4 cellular contexts compared by ENCODE assay signal in the genomic region with DNA sequence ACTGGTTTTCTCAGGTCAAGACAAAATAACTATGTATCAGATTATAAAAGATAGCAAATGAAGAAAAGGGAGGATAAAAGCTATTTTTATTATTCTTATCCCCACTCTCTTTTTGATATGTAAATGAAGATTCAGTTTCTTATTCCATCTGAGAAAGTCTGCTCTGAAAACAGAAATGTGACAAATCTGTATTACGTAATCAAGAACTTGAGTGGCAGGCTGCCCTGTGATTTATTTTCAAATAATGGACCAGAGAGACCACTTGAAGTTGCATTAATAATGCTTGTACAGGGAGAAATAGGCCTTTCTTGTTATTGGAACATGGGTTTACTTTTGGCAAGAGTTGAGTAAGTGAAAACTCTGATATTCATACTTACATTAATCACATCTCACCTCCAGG.
A peak's percentile ranks its signal among the peaks of the same experiment; 100 is the strongest.
TF ChIP-seq lines count a peak whose summit lies in the region.

No MANE protein-coding gene starts in this region.

TF ChIP-seq in SK-N-SH treated with all-trans-retinoic acid at 6 μM for 48 hours, 23 proteins besides CTCF, POLR2A, EP300 and RAD21:
- TF ChIP-seq CSDC2 (CRISPR knock-in tag; IDR thresholded peaks at IDR 0.05) (no peak), PPARA (CRISPR knock-in tag; IDR thresholded peaks at IDR 0.05; ENCODE audit: borderline replicate concordance) (no peak), ZNF70 (CRISPR knock-in tag; IDR thresholded peaks at IDR 0.05) (peak; percentile 84), ESRRG (CRISPR knock-in tag; IDR thresholded peaks at IDR 0.05) (no peak), ZNF565 (CRISPR knock-in tag; conservative IDR thresholded peaks at IDR 0.05; ENCODE audit: low read depth) (no peak), TOX (CRISPR knock-in tag; IDR thresholded peaks at IDR 0.05; ENCODE audit: borderline replicate concordance) (no peak)
- TF ChIP-seq, protein P1, sequence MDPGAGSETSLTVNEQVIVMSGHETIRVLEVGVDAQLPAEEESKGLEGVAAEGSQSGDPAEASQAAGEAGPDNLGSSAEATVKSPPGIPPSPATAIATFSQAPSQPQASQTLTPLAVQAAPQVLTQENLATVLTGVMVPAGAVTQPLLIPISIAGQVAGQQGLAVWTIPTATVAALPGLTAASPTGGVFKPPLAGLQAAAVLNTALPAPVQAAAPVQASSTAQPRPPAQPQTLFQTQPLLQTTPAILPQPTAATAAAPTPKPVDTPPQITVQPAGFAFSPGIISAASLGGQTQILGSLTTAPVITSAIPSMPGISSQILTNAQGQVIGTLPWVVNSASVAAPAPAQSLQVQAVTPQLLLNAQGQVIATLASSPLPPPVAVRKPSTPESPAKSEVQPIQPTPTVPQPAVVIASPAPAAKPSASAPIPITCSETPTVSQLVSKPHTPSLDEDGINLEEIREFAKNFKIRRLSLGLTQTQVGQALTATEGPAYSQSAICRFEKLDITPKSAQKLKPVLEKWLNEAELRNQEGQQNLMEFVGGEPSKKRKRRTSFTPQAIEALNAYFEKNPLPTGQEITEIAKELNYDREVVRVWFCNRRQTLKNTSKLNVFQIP (CRISPR knock-in tag; IDR thresholded peaks at IDR 0.05; ENCODE audit: borderline replicate concordance, low read depth), result no peak

TF ChIP-seq in SK-N-SH, 30 proteins besides CTCF, POLR2A, EP300 and RAD21:
- TF ChIP-seq, protein P2, sequence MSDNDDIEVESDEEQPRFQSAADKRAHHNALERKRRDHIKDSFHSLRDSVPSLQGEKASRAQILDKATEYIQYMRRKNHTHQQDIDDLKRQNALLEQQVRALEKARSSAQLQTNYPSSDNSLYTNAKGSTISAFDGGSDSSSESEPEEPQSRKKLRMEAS (IDR thresholded peaks at IDR 0.05; ENCODE audit: low read depth), result no peak
- TF ChIP-seq FOXM1 (IDR thresholded peaks at IDR 0.05; ENCODE audit: low read depth) (no peak), FOSL2 (IDR thresholded peaks at IDR 0.05; ENCODE audit: borderline replicate concordance, low read depth) (no peak), TCF12 (IDR thresholded peaks at IDR 0.05) (no peak), RFX5 (IDR thresholded peaks at IDR 0.05; ENCODE audit: low read length) (no peak), YY1 (IDR thresholded peaks at IDR 0.05; ENCODE audit: low read depth) (no peak)
- TF ChIP-seq, protein P3, sequence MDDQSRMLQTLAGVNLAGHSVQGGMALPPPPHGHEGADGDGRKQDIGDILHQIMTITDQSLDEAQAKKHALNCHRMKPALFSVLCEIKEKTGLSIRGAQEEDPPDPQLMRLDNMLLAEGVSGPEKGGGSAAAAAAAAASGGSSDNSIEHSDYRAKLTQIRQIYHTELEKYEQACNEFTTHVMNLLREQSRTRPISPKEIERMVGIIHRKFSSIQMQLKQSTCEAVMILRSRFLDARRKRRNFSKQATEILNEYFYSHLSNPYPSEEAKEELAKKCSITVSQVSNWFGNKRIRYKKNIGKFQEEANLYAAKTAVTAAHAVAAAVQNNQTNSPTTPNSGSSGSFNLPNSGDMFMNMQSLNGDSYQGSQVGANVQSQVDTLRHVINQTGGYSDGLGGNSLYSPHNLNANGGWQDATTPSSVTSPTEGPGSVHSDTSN (IDR thresholded peaks at IDR 0.05), result no peak
TF ChIP-seq in SK-N-SH: peak in this region for 0.

TF ChIP-seq in IMR-90, 13 proteins besides CTCF, POLR2A, EP300 and RAD21:
- TF ChIP-seq, protein P4, sequence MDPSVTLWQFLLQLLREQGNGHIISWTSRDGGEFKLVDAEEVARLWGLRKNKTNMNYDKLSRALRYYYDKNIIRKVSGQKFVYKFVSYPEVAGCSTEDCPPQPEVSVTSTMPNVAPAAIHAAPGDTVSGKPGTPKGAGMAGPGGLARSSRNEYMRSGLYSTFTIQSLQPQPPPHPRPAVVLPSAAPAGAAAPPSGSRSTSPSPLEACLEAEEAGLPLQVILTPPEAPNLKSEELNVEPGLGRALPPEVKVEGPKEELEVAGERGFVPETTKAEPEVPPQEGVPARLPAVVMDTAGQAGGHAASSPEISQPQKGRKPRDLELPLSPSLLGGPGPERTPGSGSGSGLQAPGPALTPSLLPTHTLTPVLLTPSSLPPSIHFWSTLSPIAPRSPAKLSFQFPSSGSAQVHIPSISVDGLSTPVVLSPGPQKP (IDR thresholded peaks at IDR 0.05; ENCODE audit: borderline replicate concordance, low read depth, low read length), result no peak
- TF ChIP-seq MAZ (IDR thresholded peaks at IDR 0.05; ENCODE audit: borderline replicate concordance, low read depth, low read length), result no peak
- TF ChIP-seq, protein P5, sequence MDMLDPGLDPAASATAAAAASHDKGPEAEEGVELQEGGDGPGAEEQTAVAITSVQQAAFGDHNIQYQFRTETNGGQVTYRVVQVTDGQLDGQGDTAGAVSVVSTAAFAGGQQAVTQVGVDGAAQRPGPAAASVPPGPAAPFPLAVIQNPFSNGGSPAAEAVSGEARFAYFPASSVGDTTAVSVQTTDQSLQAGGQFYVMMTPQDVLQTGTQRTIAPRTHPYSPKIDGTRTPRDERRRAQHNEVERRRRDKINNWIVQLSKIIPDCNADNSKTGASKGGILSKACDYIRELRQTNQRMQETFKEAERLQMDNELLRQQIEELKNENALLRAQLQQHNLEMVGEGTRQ (IDR thresholded peaks at IDR 0.05; ENCODE audit: low read depth, low read length), result no peak
- TF ChIP-seq CEBPB (IDR thresholded peaks at IDR 0.05; ENCODE audit: low read depth, low read length), result peak; percentile 80

TF ChIP-seq in H1, 55 proteins besides CTCF, POLR2A, EP300 and RAD21:
- peak; percentile 9; the same call in 1 of the 2 replicates for TF ChIP-seq CEBPB (IDR thresholded peaks at IDR 0.05; ENCODE audit: low read depth, low read length)
- TF ChIP-seq GTF2F1 (IDR thresholded peaks at IDR 0.05; ENCODE audit: borderline replicate concordance, low read depth, low read length), result no peak
